In genomic region chr3:14426305-14426620, GRCh38 we compare ENCODE assay signal across 15 cellular contexts. TPM values are rescaled to one million over a fixed set of nuclear protein-coding genes. Genes with fewer than 3 reads are reported as not detected.
A peak's percentile ranks its signal among the peaks of the same experiment; 100 is the strongest.
DNase-seq lines count a peak whose midpoint lies in the region; ATAC-seq and TF ChIP-seq lines count a peak whose summit lies in the region.
"Had no signal": no experiment of that assay in that cellular context is flagged by ENCODE, and none has a peak within 500 bp of the region (broad histone marks: within the 10 kb centered on the region; RNA-seq: fewer than 3 reads in every experiment).

No MANE protein-coding gene starts in this region.

- H3K27ac ChIP-seq in CD4-positive, CD25-positive, alpha-beta regulatory T cell (ENCODE audit: insufficient read depth, low read length, poor library complexity, severe bottlenecking): peak overlapping the region; percentile 98
- H3K27ac ChIP-seq in muscle layer of duodenum (ENCODE audit: low read length): peak overlapping the region; percentile 27
- H3K27ac ChIP-seq: SK-N-MC had no signal

- H3K4me3 ChIP-seq in CD4-positive, CD25-positive, alpha-beta regulatory T cell (ENCODE audit: low read depth, low read length): peak overlapping the region; percentile 54
- no peak overlapping the region for H3K4me3 ChIP-seq in muscle layer of duodenum (ENCODE audit: low read depth in 1 of 2, low read length in 2 of 2)
- H3K4me3 ChIP-seq: esophagus squamous epithelium, SK-N-MC had no signal

- POLR2A ChIA-PET in activated CD8-positive, alpha-beta T cell treated with anti-CD3 and anti-CD28 coated beads for 36 hours (lab: Charles Lee): interaction anchor here (1.6 to 12.2 kb wide), 2 partner anchors 21 to 248 kb away, joined by 5 to 112 read pairs; partner anchors contain the start of genes LSM3, SLC6A6 and XPC

- no peaks in the 10 kb centered on the region for H3K27me3 Mint-ChIP-seq in CD4-positive, CD25-positive, alpha-beta regulatory T cell
- no peaks in the 10 kb centered on the region for H3K27me3 Mint-ChIP-seq in activated CD8-positive, alpha-beta T cell treated with anti-CD3 and anti-CD28 coated beads for 36 hours

- H3K36me3 ChIP-seq in CD4-positive, CD25-positive, alpha-beta regulatory T cell (ENCODE audit: control insufficient read depth, insufficient read depth, low read length): no peaks in the 10 kb centered on the region
- no peaks in the 10 kb centered on the region for H3K36me3 ChIP-seq in muscle layer of duodenum (ENCODE audit: control insufficient read depth in 1 of 2, insufficient read depth in 2 of 2, low read length in 2 of 2)

- no peak for ATAC-seq in CD4-positive, CD25-positive, alpha-beta regulatory T cell (ENCODE audit: low read depth in 2 of 2)
- peak; percentile 13 for ATAC-seq in GM19455 (IDR thresholded peaks at IDR 0.05; ENCODE audit: unreplicated experiment)
- no peak for ATAC-seq in activated CD8-positive, alpha-beta T cell treated with anti-CD3 and anti-CD28 coated beads for 36 hours
- ATAC-seq in GM21723 (IDR thresholded peaks at IDR 0.05; ENCODE audit: unreplicated experiment): no peak
- no peak for ATAC-seq in GM18502 (IDR thresholded peaks at IDR 0.05; ENCODE audit: poor library complexity, unreplicated experiment)
- ATAC-seq in sciatic nerve: no peak
- ATAC-seq: right cardiac atrium had no signal

- no peaks in the 10 kb centered on the region for H3K9me3 Mint-ChIP-seq in CD4-positive, CD25-positive, alpha-beta regulatory T cell
- no peaks in the 10 kb centered on the region for H3K9me3 Mint-ChIP-seq in activated CD8-positive, alpha-beta T cell treated with anti-CD3 and anti-CD28 coated beads for 36 hours

- DNase-seq in CD4-positive, CD25-positive, alpha-beta regulatory T cell: no peak
- no peak for DNase-seq in activated CD8-positive, alpha-beta T cell treated with anti-CD3 and anti-CD28 coated beads for 36 hours
- no peak for DNase-seq in HuH-7 (ENCODE audit: low spot score)
- DNase-seq in sciatic nerve (ENCODE audit: low spot score): no peak
- DNase-seq: esophagus squamous epithelium, HCEC 1CT, left colon, MM.1S, NCI-H2171 treated with DMSO at 0.1 percent for 48 hours had no signal

- peak overlapping the region; percentile 23 to 84 (median 82) for H3K4me3 Mint-ChIP-seq in CD4-positive, CD25-positive, alpha-beta regulatory T cell
- peak overlapping the region; percentile 22 for H3K4me3 Mint-ChIP-seq in activated CD8-positive, alpha-beta T cell treated with anti-CD3 and anti-CD28 coated beads for 36 hours

- H3K4me1 Mint-ChIP-seq in CD4-positive, CD25-positive, alpha-beta regulatory T cell: peaks cover 15 to 96% (median 78%) of the 10 kb centered on the region in 4 donors
- peaks cover 96% of the 10 kb centered on the region for H3K4me1 Mint-ChIP-seq in activated CD8-positive, alpha-beta T cell treated with anti-CD3 and anti-CD28 coated beads for 36 hours (ENCODE audit: low read depth)

- H3K27ac Mint-ChIP-seq in CD4-positive, CD25-positive, alpha-beta regulatory T cell: peak overlapping the region; percentile 98 to 99 (median 99)
- H3K27ac Mint-ChIP-seq in activated CD8-positive, alpha-beta T cell treated with anti-CD3 and anti-CD28 coated beads for 36 hours: peak overlapping the region; percentile 66

- peaks cover 91% of the 10 kb centered on the region for H3K4me1 ChIP-seq in CD4-positive, CD25-positive, alpha-beta regulatory T cell (ENCODE audit: control insufficient read depth, insufficient read depth, low read length, poor library complexity, severe bottlenecking)
- H3K4me1 ChIP-seq in muscle layer of duodenum (ENCODE audit: control insufficient read depth in 1 of 2, insufficient read depth in 2 of 2, low read length in 2 of 2): peaks cover 16 to 18% of the 10 kb centered on the region in 2 donors

- CTCF ChIA-PET in activated CD8-positive, alpha-beta T cell treated with anti-CD3 and anti-CD28 coated beads for 36 hours (lab: Charles Lee): interaction anchor here (1.2 to 2.3 kb wide), 2 partner anchors 19 to 26 kb away, joined by 3 to 5 read pairs; no protein-coding TSS in a partner anchor

- H3K27me3 ChIP-seq in CD4-positive, CD25-positive, alpha-beta regulatory T cell (ENCODE audit: control insufficient read depth, insufficient read depth, low read length): no peaks in the 10 kb centered on the region
- H3K27me3 ChIP-seq in muscle layer of duodenum (ENCODE audit: low read depth, low read length): no peaks in the 10 kb centered on the region
- H3K27me3 ChIP-seq: esophagus squamous epithelium had no signal

- H3K36me3 Mint-ChIP-seq in CD4-positive, CD25-positive, alpha-beta regulatory T cell: peaks cover 6% of the 10 kb centered on the region
- peaks cover 10% of the 10 kb centered on the region for H3K36me3 Mint-ChIP-seq in activated CD8-positive, alpha-beta T cell treated with anti-CD3 and anti-CD28 coated beads for 36 hours (ENCODE audit: low read depth)

- no peak for TF ChIP-seq CTCF in activated CD8-positive, alpha-beta T cell treated with anti-CD3 and anti-CD28 coated beads for 36 hours (IDR thresholded peaks at IDR 0.05)

- intact Hi-C loops in activated CD8-positive, alpha-beta T cell treated with anti-CD3 and anti-CD28 coated beads for 36 hours (cut with micrococcal nuclease): no loop called here
- intact Hi-C loops in sciatic nerve (cut with DNase I): no loop called here

- no peaks in the 10 kb centered on the region for H3K9me3 ChIP-seq in CD4-positive, CD25-positive, alpha-beta regulatory T cell (ENCODE audit: control insufficient read depth in 2 of 2, low read length in 2 of 2)
- H3K9me3 ChIP-seq in muscle layer of duodenum (ENCODE audit: control insufficient read depth in 1 of 2, low read length in 2 of 2): no peaks in the 10 kb centered on the region
- H3K9me3 ChIP-seq: esophagus squamous epithelium had no signal

RNA-seq across cellular contexts. Expression of gene SLC6A6, which starts 23.9 kb away (rescaled TPM):
- 73.3 TPM for total RNA-seq in CD4-positive, CD25-positive, alpha-beta regulatory T cell
- 10 to 100 TPM in 1 of 4 donors, 1 to 10 TPM in 3; 6.9 to 12.9 (median 8.2) TPM for polyA plus RNA-seq in CD4-positive, CD25-positive, alpha-beta regulatory T cell
- 10 to 100 TPM; 43.4 to 48.8 TPM for total RNA-seq in activated CD8-positive, alpha-beta T cell treated with anti-CD3 and anti-CD28 coated beads for 36 hours
- total RNA-seq in sciatic nerve: 37.5 TPM
